2 cellular contexts compared by ENCODE assay signal in the genomic region with DNA sequence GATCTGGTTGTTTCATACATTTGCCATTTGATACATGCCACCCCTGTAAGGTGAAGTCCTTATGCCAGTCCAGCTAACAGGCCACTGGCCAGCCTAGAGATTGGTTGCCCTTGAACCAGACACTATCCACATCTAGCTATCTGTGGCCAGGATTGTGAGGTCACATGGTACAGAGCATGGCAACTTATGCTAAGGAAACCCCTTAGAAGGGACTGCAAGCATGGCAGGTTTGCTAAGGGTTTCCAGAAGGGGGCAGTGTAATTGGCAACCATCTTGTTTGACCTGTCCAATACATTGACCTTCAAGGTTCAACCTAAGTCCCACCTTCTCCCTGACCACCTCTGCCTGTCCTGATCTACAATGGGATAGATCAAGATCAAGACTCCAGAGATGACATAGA.
TF ChIP-seq lines count a peak whose summit lies in the region.

No MANE protein-coding gene starts in this region.

TF ChIP-seq in SK-N-SH, 30 proteins besides CTCF, POLR2A, EP300 and RAD21:
- no peak for TF ChIP-seq IRF3 (IDR thresholded peaks at IDR 0.05; ENCODE audit: low read depth, low read length)
- no peak for TF ChIP-seq JUND (IDR thresholded peaks at IDR 0.05)
- TF ChIP-seq, protein P1, sequence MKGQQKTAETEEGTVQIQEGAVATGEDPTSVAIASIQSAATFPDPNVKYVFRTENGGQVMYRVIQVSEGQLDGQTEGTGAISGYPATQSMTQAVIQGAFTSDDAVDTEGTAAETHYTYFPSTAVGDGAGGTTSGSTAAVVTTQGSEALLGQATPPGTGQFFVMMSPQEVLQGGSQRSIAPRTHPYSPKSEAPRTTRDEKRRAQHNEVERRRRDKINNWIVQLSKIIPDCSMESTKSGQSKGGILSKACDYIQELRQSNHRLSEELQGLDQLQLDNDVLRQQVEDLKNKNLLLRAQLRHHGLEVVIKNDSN (IDR thresholded peaks at IDR 0.05; ENCODE audit: borderline replicate concordance, low read depth) = no peak
- TF ChIP-seq TEAD4 (IDR thresholded peaks at IDR 0.05; ENCODE audit: borderline replicate concordance, insufficient read depth) = no peak
- no peak for TF ChIP-seq NRF1 (IDR thresholded peaks at IDR 0.05; ENCODE audit: low read depth, low read length)
- no peak for TF ChIP-seq SMC3 (IDR thresholded peaks at IDR 0.05; ENCODE audit: low read depth, low read length)
- TF ChIP-seq ZBTB33 (IDR thresholded peaks at IDR 0.05; ENCODE audit: borderline replicate concordance, low read depth) = no peak
- no peak for TF ChIP-seq EZH2phosphoT487 (IDR thresholded peaks at IDR 0.05; ENCODE audit: borderline replicate concordance, low read depth)
- no peak for TF ChIP-seq FOXJ3 (CRISPR knock-in tag; IDR thresholded peaks at IDR 0.05)
- TF ChIP-seq YY1 (IDR thresholded peaks at IDR 0.05; ENCODE audit: low read depth) = no peak
- no peak for TF ChIP-seq MXI1 (IDR thresholded peaks at IDR 0.05; ENCODE audit: low read depth, low read length)
- no peak for TF ChIP-seq NFIC (IDR thresholded peaks at IDR 0.05; ENCODE audit: borderline replicate concordance)
- no peak for TF ChIP-seq TAF1 (IDR thresholded peaks at IDR 0.05; ENCODE audit: borderline replicate concordance, low read depth, low read length)
- TF ChIP-seq TCF12 (IDR thresholded peaks at IDR 0.05) = no peak
TF ChIP-seq in SK-N-SH: peak in this region for 0.

TF ChIP-seq in GM12891, 5 proteins besides CTCF, POLR2A, EP300 and RAD21 (continued from another document):
- no peak for TF ChIP-seq POLR2AphosphoS5 (IDR thresholded peaks at IDR 0.05; ENCODE audit: low read depth, low read length)
